In the genomic region with DNA sequence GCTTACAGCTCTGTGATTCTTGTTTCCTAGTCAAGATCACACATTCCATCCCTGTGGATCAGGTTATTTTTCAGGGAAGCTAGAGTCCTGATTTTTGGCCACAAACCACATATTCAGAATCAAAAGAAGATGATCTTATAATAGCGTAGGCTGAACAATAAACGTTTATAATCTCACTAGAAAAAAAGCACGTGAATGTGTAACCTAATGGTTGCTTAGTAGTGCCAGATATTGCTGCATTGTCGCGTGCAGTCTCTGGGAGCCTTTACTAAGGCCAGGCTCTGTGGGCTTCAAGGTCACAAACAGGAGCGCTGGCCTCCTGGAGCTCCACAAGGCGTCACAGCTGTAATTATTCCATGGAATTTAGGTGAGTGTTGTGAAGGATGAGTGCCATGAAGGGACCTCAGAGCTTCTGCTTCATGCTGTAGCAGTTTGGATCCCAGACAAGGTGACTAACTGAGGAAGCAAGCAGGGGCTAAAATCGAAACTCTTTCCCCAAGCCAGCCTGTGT, we compare ENCODE assay signal across 11 cellular contexts. TPM values are rescaled to one million over a fixed set of nuclear protein-coding genes. Genes with fewer than 3 reads are reported as not detected.
DNase-seq lines count a peak whose midpoint lies in the region; ATAC-seq and TF ChIP-seq lines count a peak whose summit lies in the region.
"Had no signal": no experiment of that assay in that cellular context is flagged by ENCODE, and none has a peak within 500 bp of the region (broad histone marks: within the 10 kb centered on the region; RNA-seq: fewer than 3 reads in every experiment).

No MANE protein-coding gene starts in this region.

- no peaks in the 10 kb centered on the region for H3K27me3 ChIP-seq in heart left ventricle
- H3K27me3 ChIP-seq in mucosa of stomach (ENCODE audit: control insufficient read depth, insufficient read depth, low read length) = no peaks in the 10 kb centered on the region
- no peaks in the 10 kb centered on the region for H3K27me3 ChIP-seq in upper lobe of right lung

- no peaks in the 10 kb centered on the region for H3K27me3 Mint-ChIP-seq in brain

- intact Hi-C loops in heart left ventricle (cut with DNase I) (loop anchor here in 1 of 10 donors (5.0 kb wide), 1 partner anchor 87 kb away; no protein-coding TSS in a partner anchor), Right ventricle myocardium superior (cut with DNase I) (no loop called here), upper lobe of right lung (cut with DNase I) (no loop called here)

- H3K4me3 ChIP-seq in heart left ventricle = no peak overlapping the region
- H3K4me3 ChIP-seq in mucosa of stomach (ENCODE audit: low read length) = no peak overlapping the region
- no peak overlapping the region for H3K4me3 ChIP-seq in upper lobe of right lung

- peak overlapping the region in 4 of 5 experiments; percentile 0 to 75 (median 62) for H3K27ac Mint-ChIP-seq in brain

- H3K9me3 ChIP-seq in heart left ventricle = no peaks in the 10 kb centered on the region
- H3K9me3 ChIP-seq in mucosa of stomach (ENCODE audit: control insufficient read depth, low read length) = no peaks in the 10 kb centered on the region
- H3K9me3 ChIP-seq in upper lobe of right lung = no peaks in the 10 kb centered on the region

- H3K4me1 ChIP-seq in heart left ventricle (peaks cover 0 to 31% (median 9%) of the 10 kb centered on the region in 12 donors), mucosa of stomach (ENCODE audit: control insufficient read depth, insufficient read depth, low read length) (no peaks in the 10 kb centered on the region), upper lobe of right lung (peaks cover 15% of the 10 kb centered on the region)

- H3K4me3 Mint-ChIP-seq in brain = peak overlapping the region in 1 of 5 experiments; percentile 36

- WGBS in heart left ventricle, 4 donors = 37 to 53% (median 47%) methylated on average over 8 of the region's 8 CpGs

- ATAC-seq in heart left ventricle (peak in 1 of 4 donors; percentile 17), Right ventricle myocardium superior (ENCODE audit: poor library complexity) (no peak), upper lobe of right lung (no peak)
- ATAC-seq: activated CD4-positive, CD25-positive, alpha-beta regulatory T cell treated with anti-CD3 and anti-CD28 coated beads, Interleukin-2, amount 50 U/mL, for 24 hours had no signal

- H3K9me3 Mint-ChIP-seq in brain = peaks cover 0 to 3% (median 0%) of the 10 kb centered on the region in 5 experiments

- H3K4me1 Mint-ChIP-seq in brain = peaks cover 47% of the 10 kb centered on the region

- no peaks in the 10 kb centered on the region for H3K36me3 Mint-ChIP-seq in brain

- peak overlapping the region in 8 of 12 donors; percentile 8 to 49 (median 28) for H3K27ac ChIP-seq in heart left ventricle
- H3K27ac ChIP-seq in upper lobe of right lung = peak overlapping the region; percentile 44

- no peak for DNase-seq in heart left ventricle
- no peak for DNase-seq in Right ventricle myocardium superior
- no peak for DNase-seq in upper lobe of right lung
- DNase-seq in erythroblast (lab: John Stamatoyannopoulos, UW) = no peak
- no peak for DNase-seq in GM10266 (ENCODE audit: extremely low spot score)
- no peak for DNase-seq in HT-29 (ENCODE audit: low spot score)
- DNase-seq: NCI-H2171 had no signal

- H3K9ac ChIP-seq in mucosa of stomach (ENCODE audit: low read length) = peak overlapping the region; percentile 16

- H3K36me3 ChIP-seq in heart left ventricle (no peaks in the 10 kb centered on the region), mucosa of stomach (ENCODE audit: control insufficient read depth, insufficient read depth, low read length) (no peaks in the 10 kb centered on the region), upper lobe of right lung (no peaks in the 10 kb centered on the region)

- TF ChIP-seq POLR2A in heart left ventricle (IDR thresholded peaks at IDR 0.05) = no peak
- no peak for TF ChIP-seq POLR2A in erythroblast (IDR thresholded peaks at IDR 0.05; ENCODE audit: low read length)

- TF ChIP-seq CTCF in heart left ventricle (IDR thresholded peaks at IDR 0.05) = no peak
- TF ChIP-seq CTCF in brain (conservative IDR thresholded peaks at IDR 0.05) = no peak
- no peak for TF ChIP-seq CTCF in upper lobe of right lung (IDR thresholded peaks at IDR 0.05)
- no peak for TF ChIP-seq CTCF in GM10266 (IDR thresholded peaks at IDR 0.05; ENCODE audit: control insufficient read depth, insufficient read depth, low read depth, missing control alignments)

RNA-seq across cellular contexts. Expression of gene CDKN1B, which starts 17.4 kb away (rescaled TPM):
- total RNA-seq in heart left ventricle = 10 to 100 TPM; 25.8 to 44.9 (median 35.1) TPM
- polyA plus RNA-seq in heart left ventricle = 10 to 100 TPM; 19.0 to 27.4 TPM
- total RNA-seq in Right ventricle myocardium superior = 37.5 TPM
- polyA plus RNA-seq in brain (ENCODE audit: insufficient read depth, low read depth, low replicate concordance) = 81.4 TPM
- 51.4 TPM for total RNA-seq in upper lobe of right lung
- 52.9 and 67.7 TPM in 2 replicates for total RNA-seq in HT-29 (2014; rRNA removed; shearing (Covaris generic))

RNA-seq across cellular contexts. Expression of gene GPR19, which starts 38.6 kb away (rescaled TPM):
- under 1 TPM in 1 of 9 donors, not detected in 8; 0.61 TPM for total RNA-seq in heart left ventricle
- under 1 TPM in 1 of 2 donors, not detected in 1; 0.04 TPM for polyA plus RNA-seq in heart left ventricle
- not detected for total RNA-seq in Right ventricle myocardium superior
- 11.3 TPM for polyA plus RNA-seq in brain (ENCODE audit: insufficient read depth, low read depth, low replicate concordance)
- total RNA-seq in upper lobe of right lung = not detected
- 0.25 and 1.0 TPM in 2 replicates for total RNA-seq in HT-29 (2014; rRNA removed; shearing (Covaris generic))
- total RNA-seq: mesenteric fat pad had no signal

RNA-seq across cellular contexts. Expression of gene APOLD1, which starts 50.8 kb away (rescaled TPM):
- total RNA-seq in heart left ventricle = 10 to 100 TPM in 8 of 9 donors, 1 to 10 TPM in 1; 7.8 to 45.0 (median 15.2) TPM
- 10 to 100 TPM in 1 of 2 donors, 1 to 10 TPM in 1; 7.1 to 24.6 TPM for polyA plus RNA-seq in heart left ventricle
- 18.8 TPM for total RNA-seq in Right ventricle myocardium superior
- 23.9 TPM for polyA plus RNA-seq in brain (ENCODE audit: insufficient read depth, low read depth, low replicate concordance)
- total RNA-seq in upper lobe of right lung = 14.4 TPM
- total RNA-seq in HT-29 (2014; rRNA removed; shearing (Covaris generic)) = 2.1 and 2.4 TPM in 2 replicates
